ENCODE assay signal across 14 cellular contexts in the genomic region with DNA sequence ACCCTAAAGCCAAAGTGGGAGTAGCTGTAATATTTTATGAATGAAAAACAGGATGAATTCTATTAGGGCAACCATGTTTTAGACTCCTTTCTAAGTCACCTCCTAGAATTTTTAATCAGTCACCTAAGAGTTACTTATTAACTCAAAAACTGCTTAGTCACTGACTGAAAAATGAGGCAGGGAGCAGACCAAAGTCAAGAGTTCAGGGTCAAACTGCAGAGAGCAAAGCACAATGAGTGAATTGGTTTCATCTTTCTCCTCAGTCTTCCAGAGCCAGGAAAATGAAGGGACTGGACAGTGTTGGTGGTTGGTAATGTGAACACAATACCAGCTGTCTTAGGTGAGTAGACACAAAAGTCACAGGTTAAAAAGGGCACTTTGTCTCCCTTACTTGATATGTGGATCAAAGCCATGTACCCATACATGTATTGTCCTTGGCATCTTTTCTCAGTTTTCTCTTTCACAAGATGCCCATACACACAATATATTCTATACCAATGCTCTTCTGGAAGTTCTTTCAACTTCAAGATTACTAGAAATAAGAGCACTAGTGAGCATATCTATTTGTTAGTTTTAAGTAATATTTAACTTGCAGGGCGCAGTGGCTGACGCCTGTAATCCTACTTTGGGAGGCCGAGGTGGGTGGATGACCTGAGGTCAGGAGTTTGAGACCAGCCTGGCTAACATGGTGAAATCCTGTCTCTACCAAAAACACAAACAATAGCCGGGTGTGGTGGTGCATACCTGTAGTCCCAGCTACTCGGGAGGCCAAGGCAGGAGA. TPM values are rescaled to one million over a fixed set of nuclear protein-coding genes. Genes with fewer than 3 reads are reported as not detected.
DNase-seq lines count a peak whose midpoint lies in the region; ATAC-seq, FAIRE-seq and TF ChIP-seq lines count a peak whose summit lies in the region.
"Had no signal": no experiment of that assay in that cellular context is flagged by ENCODE, and none has a peak within 500 bp of the region (broad histone marks: within the 10 kb centered on the region; RNA-seq: fewer than 3 reads in every experiment).

No MANE protein-coding gene starts in this region.

- H3K4me3 ChIP-seq in epithelial cell of proximal tubule (ENCODE audit: low read depth, low read length) = no peak overlapping the region
- H3K4me3 ChIP-seq in small intestine (ENCODE audit: low read depth in 1 of 2, low read length in 2 of 2) = no peak overlapping the region
- H3K4me3 ChIP-seq in A673 (ENCODE audit: low read depth, low read length, poor library complexity, severe bottlenecking) = no peak overlapping the region
- no peak overlapping the region for H3K4me3 ChIP-seq in HAP-1
- H3K4me3 ChIP-seq in heart right ventricle = no peak overlapping the region
- H3K4me3 ChIP-seq: coronary artery had no signal

- H3K4me3 Mint-ChIP-seq in activated naive CD4-positive, alpha-beta T cell treated with anti-CD3 and anti-CD28 coated beads for 36 hours = no peak overlapping the region
- H3K4me3 Mint-ChIP-seq: activated naive CD8-positive, alpha-beta T cell; CD8-positive, alpha-beta T cell had no signal

- H3K4me1 Mint-ChIP-seq in activated naive CD4-positive, alpha-beta T cell treated with anti-CD3 and anti-CD28 coated beads for 36 hours (ENCODE audit: low read depth) = no peaks in the 10 kb centered on the region

- TF ChIP-seq CTCF in epithelial cell of proximal tubule (conservative IDR thresholded peaks at IDR 0.05; ENCODE audit: low read depth, low read length) = no peak
- no peak for TF ChIP-seq CTCF in A673 (conservative IDR thresholded peaks at IDR 0.05; ENCODE audit: low read depth, low read length)
- TF ChIP-seq CTCF in heart right ventricle (IDR thresholded peaks at IDR 0.05) = no peak

- H3K27me3 ChIP-seq in small intestine (ENCODE audit: control insufficient read depth in 2 of 2, insufficient read depth in 2 of 2, low read length in 2 of 2) (no peaks in the 10 kb centered on the region), A673 (replicated peaks; ENCODE audit: insufficient read depth, low read depth, low read length, poor library complexity) (no peaks in the 10 kb centered on the region), HAP-1 (ENCODE audit: low read depth) (no peaks in the 10 kb centered on the region), heart right ventricle (no peaks in the 10 kb centered on the region)

- no peak for FAIRE-seq in small intestine (lab: Jason Lieb, UNC)
- FAIRE-seq: keratinocyte had no signal

- no peaks in the 10 kb centered on the region for H3K4me1 ChIP-seq in small intestine (ENCODE audit: control insufficient read depth in 2 of 2, insufficient read depth in 1 of 2, low read depth in 1 of 2, low read length in 1 of 2)
- H3K4me1 ChIP-seq in A673 (ENCODE audit: insufficient read depth, low read length, poor library complexity, severe bottlenecking) = peaks cover 3% of the 10 kb centered on the region
- H3K4me1 ChIP-seq in HAP-1 = no peaks in the 10 kb centered on the region
- peaks cover 0 to 6% (median 0%) of the 10 kb centered on the region in 9 donors for H3K4me1 ChIP-seq in heart right ventricle

- no peaks in the 10 kb centered on the region for H3K36me3 Mint-ChIP-seq in activated naive CD4-positive, alpha-beta T cell treated with anti-CD3 and anti-CD28 coated beads for 36 hours (ENCODE audit: low read depth)
- H3K36me3 Mint-ChIP-seq: CD8-positive, alpha-beta T cell had no signal

- peak overlapping the region in 1 of 2 donors; percentile 34 for H3K27ac ChIP-seq in small intestine (ENCODE audit: low read depth in 1 of 2, low read length in 1 of 2)
- H3K27ac ChIP-seq in A673 (ENCODE audit: low read depth, low read length, poor library complexity, severe bottlenecking) = no peak overlapping the region
- H3K27ac ChIP-seq in heart right ventricle = no peak overlapping the region
- H3K27ac ChIP-seq: coronary artery had no signal

- BruUV-seq in A673 (replicated peaks; lab: Mats Ljungman, UMichigan) = no TSS peak

- CTCF ChIA-PET in activated naive CD4-positive, alpha-beta T cell treated with anti-CD3 and anti-CD28 coated beads for 36 hours (lab: Charles Lee) = interaction anchor here (1.6 kb wide), 1 partner anchor 10 kb away, joined by 3 read pairs; no protein-coding TSS in a partner anchor
- CTCF ChIA-PET in A673 (lab: Charles Lee) = no interaction called here

- WGBS in small intestine, 3 donors = 41 to 71% (median 51%) methylated on average over 5 of the region's 5 CpGs
- WGBS in heart right ventricle, 2 donors = 84% methylated on average over 5 of the region's 5 CpGs

- H3K9me3 ChIP-seq in small intestine (ENCODE audit: control insufficient read depth, low read depth) = no peaks in the 10 kb centered on the region
- H3K9me3 ChIP-seq in A673 (ENCODE audit: low read depth, low read length, poor library complexity, severe bottlenecking) = no peaks in the 10 kb centered on the region
- no peaks in the 10 kb centered on the region for H3K9me3 ChIP-seq in HAP-1
- H3K9me3 ChIP-seq in heart right ventricle = no peaks in the 10 kb centered on the region

- H3K27ac Mint-ChIP-seq in activated naive CD4-positive, alpha-beta T cell treated with anti-CD3 and anti-CD28 coated beads for 36 hours = no peak overlapping the region
- H3K27ac Mint-ChIP-seq: activated naive CD8-positive, alpha-beta T cell; CD8-positive, alpha-beta T cell had no signal

- in situ Hi-C loops in HAP-1 (cut with MboI; ENCODE audit: low sequenced_read_pairs) = no loop called here

- ATAC-seq in GM19438 (IDR thresholded peaks at IDR 0.05; ENCODE audit: low read depth, unreplicated experiment) (peak; percentile 72), HG03175 (IDR thresholded peaks at IDR 0.05; ENCODE audit: unreplicated experiment) (peak; percentile 84), heart right ventricle (no peak)
- ATAC-seq: CD8-positive, alpha-beta T cell; stimulated activated naive CD8-positive, alpha-beta T cell treated with anti-CD3 and anti-CD28 coated beads, Interleukin-15, Interleukin-2, amounts not matched to agents 100 U/mL and 50 U/mL, for 24 hours had no signal

- intact Hi-C loops in activated naive CD4-positive, alpha-beta T cell treated with anti-CD3 and anti-CD28 coated beads for 36 hours (cut with micrococcal nuclease) = no loop called here
- intact Hi-C loops in A673 (cut with micrococcal nuclease; ENCODE audit: unreplicated experiment) = no loop called here
- intact Hi-C loops in heart right ventricle (cut with DNase I) = no loop called here

- DNase-seq in epithelial cell of proximal tubule (ENCODE audit: low read depth) (peak; percentile 56), small intestine (peak; percentile 93), A673 (ENCODE audit: low spot score) (no peak), HAP-1 (ENCODE audit: low spot score in 2 of 2) (no peak), heart right ventricle (no peak)
- DNase-seq in activated naive CD4-positive, alpha-beta T cell treated with anti-CD3 and anti-CD28 coated beads for 36 hours = no peak
- DNase-seq: CD8-positive, alpha-beta T cell; Kasumi-1; stimulated activated naive CD8-positive, alpha-beta T cell treated with anti-CD3 and anti-CD28 coated beads, Interleukin-15, Interleukin-2, amounts not matched to agents 100 U/mL and 50 U/mL, for 24 hours had no signal

- H3K36me3 ChIP-seq in small intestine (ENCODE audit: control insufficient read depth in 2 of 2, insufficient read depth in 2 of 2, low read length in 2 of 2) (no peaks in the 10 kb centered on the region), A673 (ENCODE audit: insufficient read depth, low read length, poor library complexity, severe bottlenecking) (no peaks in the 10 kb centered on the region), HAP-1 (replicated peaks) (no peaks in the 10 kb centered on the region), heart right ventricle (no peaks in the 10 kb centered on the region)

- no peaks in the 10 kb centered on the region for H3K27me3 Mint-ChIP-seq in activated naive CD4-positive, alpha-beta T cell treated with anti-CD3 and anti-CD28 coated beads for 36 hours (ENCODE audit: low read depth)
- H3K27me3 Mint-ChIP-seq: activated naive CD8-positive, alpha-beta T cell had no signal

- POLR2A ChIA-PET in A673 (lab: Charles Lee; ENCODE audit: low non-redundant PET) = no interaction called here

- no peaks in the 10 kb centered on the region for H3K9me3 Mint-ChIP-seq in activated naive CD4-positive, alpha-beta T cell treated with anti-CD3 and anti-CD28 coated beads for 36 hours
- H3K9me3 Mint-ChIP-seq: CD8-positive, alpha-beta T cell had no signal

RNA-seq across cellular contexts. Expression of gene ATP1B1, which starts 42.2 kb away (rescaled TPM):
- total RNA-seq in epithelial cell of proximal tubule (73.0 and 83.3 TPM in 2 replicates), A673 (2021) (20.2 and 23.7 TPM in 2 replicates), heart right ventricle (100 to 1,000 TPM; 245 to 472 (median 272) TPM)
- polyA plus RNA-seq in small intestine (100 to 1,000 TPM; 216 to 240 (median 238) TPM), heart right ventricle (100 to 1,000 TPM; 137 to 215 TPM)
- total RNA-seq in activated naive CD4-positive, alpha-beta T cell treated with anti-CD3 and anti-CD28 coated beads for 36 hours = 1 to 10 TPM; 5.6 to 6.2 TPM

Comparison
In these comparisons a context has a peak if more than half of its experiments do, and no peak if none do; other contexts are left out.
1. ATAC-seq: peak in GM19438 (single experiment) and HG03175 (single experiment); none in heart right ventricle (0 of 8).
2. DNase-seq: peak in epithelial cell of proximal tubule (single experiment) and small intestine (single experiment); none in activated naive CD4-positive, alpha-beta T cell treated with anti-CD3 and anti-CD28 coated beads for 36 hours (single experiment), A673 (single experiment), HAP-1 (0 of 2) and heart right ventricle (0 of 2).